14 cellular contexts compared by ENCODE assay signal in genomic region chr12:53236443-53237111, GRCh38. TPM values are rescaled to one million over a fixed set of nuclear protein-coding genes. Genes with fewer than 3 reads are reported as not detected.
DNase-seq lines count a peak whose midpoint lies in the region; ATAC-seq and TF ChIP-seq lines count a peak whose summit lies in the region.
"Had no signal": no experiment of that assay in that cellular context is flagged by ENCODE, and none has a peak within 500 bp of the region (broad histone marks: within the 10 kb centered on the region; RNA-seq: fewer than 3 reads in every experiment).

No MANE protein-coding gene starts in this region.

- H3K4me3 ChIP-seq in breast epithelium = no peak overlapping the region

- peak overlapping the region; percentile 94 to 98 for H3K27ac ChIP-seq in breast epithelium
- H3K27ac ChIP-seq: brain microvascular endothelial cell had no signal

- no peaks in the 10 kb centered on the region for H3K27me3 ChIP-seq in breast epithelium
- H3K27me3 ChIP-seq: brain microvascular endothelial cell had no signal

- no peaks in the 10 kb centered on the region for H3K36me3 Mint-ChIP-seq in MCF 10A (ENCODE audit: insufficient read depth, unreplicated experiment)
- H3K36me3 Mint-ChIP-seq in activated CD4-positive, alpha-beta memory T cell treated with anti-CD3 and anti-CD28 coated beads, Interleukin-2, amount 10 ng/mL, durations not matched to agents 7 days and 5 days (ENCODE audit: low read depth) = no peaks in the 10 kb centered on the region
- H3K36me3 Mint-ChIP-seq in central memory CD8-positive, alpha-beta T cell (ENCODE audit: insufficient read depth) = peaks cover 10% of the 10 kb centered on the region

- H3K27me3 Mint-ChIP-seq in MCF 10A (ENCODE audit: insufficient read depth, unreplicated experiment) = no peaks in the 10 kb centered on the region
- H3K27me3 Mint-ChIP-seq in activated CD4-positive, alpha-beta memory T cell treated with anti-CD3 and anti-CD28 coated beads, Interleukin-2, amount 10 ng/mL, durations not matched to agents 7 days and 5 days = peaks cover 7% of the 10 kb centered on the region
- H3K27me3 Mint-ChIP-seq in central memory CD8-positive, alpha-beta T cell = peaks cover under 1% of the 10 kb centered on the region

- TF ChIP-seq POLR2A in breast epithelium (IDR thresholded peaks at IDR 0.05) = no peak

- no peaks in the 10 kb centered on the region for H3K9me3 ChIP-seq in breast epithelium

- H3K4me3 Mint-ChIP-seq in MCF 10A (ENCODE audit: unreplicated experiment) = no peak overlapping the region
- peak overlapping the region; percentile 2 for H3K4me3 Mint-ChIP-seq in activated CD4-positive, alpha-beta memory T cell treated with anti-CD3 and anti-CD28 coated beads, Interleukin-2, amount 10 ng/mL, durations not matched to agents 7 days and 5 days
- H3K4me3 Mint-ChIP-seq in central memory CD8-positive, alpha-beta T cell = peak overlapping the region; percentile 50

- peaks cover 36% of the 10 kb centered on the region for H3K4me1 Mint-ChIP-seq in MCF 10A (ENCODE audit: insufficient read depth, unreplicated experiment)
- H3K4me1 Mint-ChIP-seq in activated CD4-positive, alpha-beta memory T cell treated with anti-CD3 and anti-CD28 coated beads, Interleukin-2, amount 10 ng/mL, durations not matched to agents 7 days and 5 days = peaks cover 50% of the 10 kb centered on the region
- H3K4me1 Mint-ChIP-seq in central memory CD8-positive, alpha-beta T cell = peaks cover 44% of the 10 kb centered on the region

- CTCF ChIA-PET in MCF 10A (lab: Yijun Ruan, JAX) = interaction anchor here (0.6 to 1.2 kb wide), 3 partner anchors 23 to 53 kb away, joined by 3 to 5 read pairs (median 3); no protein-coding TSS in a partner anchor
- CTCF ChIA-PET in activated CD4-positive, alpha-beta memory T cell treated with anti-CD3 and anti-CD28 coated beads, Interleukin-2, amount 10 ng/mL, durations not matched to agents 7 days and 5 days (lab: Charles Lee) = interaction anchor here (0.8 to 2.6 kb wide), 9 partner anchors 8 to 171 kb away, joined by 3 to 12 read pairs (median 4); partner anchors contain the start of gene ESPL1

- TF ChIP-seq CTCF in breast epithelium (IDR thresholded peaks at IDR 0.05) (no peak), MCF 10A (IDR thresholded peaks at IDR 0.05; ENCODE audit: unreplicated experiment) (no peak)

- H3K36me3 ChIP-seq in breast epithelium = no peaks in the 10 kb centered on the region
- H3K36me3 ChIP-seq: brain microvascular endothelial cell had no signal

- no peaks in the 10 kb centered on the region for H3K9me3 Mint-ChIP-seq in MCF 10A (ENCODE audit: unreplicated experiment)
- H3K9me3 Mint-ChIP-seq in activated CD4-positive, alpha-beta memory T cell treated with anti-CD3 and anti-CD28 coated beads, Interleukin-2, amount 10 ng/mL, durations not matched to agents 7 days and 5 days = no peaks in the 10 kb centered on the region
- no peaks in the 10 kb centered on the region for H3K9me3 Mint-ChIP-seq in central memory CD8-positive, alpha-beta T cell

- no peak overlapping the region for H3K27ac Mint-ChIP-seq in MCF 10A (ENCODE audit: low read depth, unreplicated experiment)
- peak overlapping the region; percentile 75 for H3K27ac Mint-ChIP-seq in activated CD4-positive, alpha-beta memory T cell treated with anti-CD3 and anti-CD28 coated beads, Interleukin-2, amount 10 ng/mL, durations not matched to agents 7 days and 5 days
- peak overlapping the region; percentile 33 for H3K27ac Mint-ChIP-seq in central memory CD8-positive, alpha-beta T cell (ENCODE audit: low read depth)

- DNase-seq in breast epithelium (ENCODE audit: low spot score in 2 of 2) (no peak), MCF 10A (ENCODE audit: unreplicated experiment) (no peak), hypothalamus (lab: John Stamatoyannopoulos, UW) (no peak)
- DNase-seq in activated CD4-positive, alpha-beta memory T cell treated with anti-CD3 and anti-CD28 coated beads, Interleukin-2, amount 10 ng/mL, durations not matched to agents 7 days and 5 days = peak; percentile 65
- peak in 1 of 2 donors; percentile 46 for DNase-seq in central memory CD8-positive, alpha-beta T cell (ENCODE audit: low spot score in 2 of 2)
- DNase-seq in stimulated activated naive CD8-positive, alpha-beta T cell treated with anti-CD3 and anti-CD28 coated beads, Interleukin-15, Interleukin-2, amounts not matched to agents 100 U/mL and 50 U/mL, for 24 hours = peak; percentile 71
- DNase-seq: ACHN, brain microvascular endothelial cell, mesenchymal stem cell, NCI-H1105 treated with DMSO at 0.1 percent for 48 hours, NCI-H510A, trophoblast cell had no signal

- ATAC-seq in central memory CD8-positive, alpha-beta T cell (replicated peaks; ENCODE audit: extremely low read depth, poor library complexity, severe bottlenecking) = peak; percentile 69
- peak; percentile 44 for ATAC-seq in stimulated activated naive CD8-positive, alpha-beta T cell treated with anti-CD3 and anti-CD28 coated beads, Interleukin-15, Interleukin-2, amounts not matched to agents 100 U/mL and 50 U/mL, for 24 hours
- no peak for ATAC-seq in GM18907 (IDR thresholded peaks at IDR 0.05; ENCODE audit: unreplicated experiment)
- no peak for ATAC-seq in HG02623 (IDR thresholded peaks at IDR 0.05; ENCODE audit: unreplicated experiment)

- POLR2A ChIA-PET in MCF 10A (lab: Yijun Ruan, JAX) = interaction anchor here (0.5 to 1.3 kb wide), 5 partner anchors 8 to 57 kb away, joined by 3 to 6 read pairs (median 3); a partner anchor contains a TSS
- POLR2A ChIA-PET in activated CD4-positive, alpha-beta memory T cell treated with anti-CD3 and anti-CD28 coated beads, Interleukin-2, amount 10 ng/mL, durations not matched to agents 7 days and 5 days (lab: Charles Lee) = interaction anchor here (1.0 to 9.0 kb wide), 10 partner anchors 13 to 55 kb away, joined by 3 to 108 read pairs (median 6); partner anchors contain the start of genes CSAD, ESPL1, ITGB7 and ZNF740

- BruUV-seq in MCF 10A (replicated peaks; lab: Mats Ljungman, UMichigan) = no TSS peak

- H3K4me1 ChIP-seq in breast epithelium = peaks cover 12 to 26% of the 10 kb centered on the region in 2 donors

- intact Hi-C loops in breast epithelium (cut with DNase I; ENCODE audit: low total_unique reads) = no loop called here
- intact Hi-C loops in MCF 10A (cut with micrococcal nuclease) = no loop called here

RNA-seq across cellular contexts. Expression of gene RARG, which starts 4.6 kb away (rescaled TPM):
- total RNA-seq in breast epithelium (10 to 100 TPM; 12.2 to 39.8 (median 23.3) TPM), MCF 10A (2022) (30.9 and 43.7 TPM in 2 replicates)
- total RNA-seq in activated CD4-positive, alpha-beta memory T cell treated with anti-CD3 and anti-CD28 coated beads, Interleukin-2, amount 10 ng/mL, durations not matched to agents 7 days and 5 days = 10 to 100 TPM; 46.1 to 47.4 TPM

RNA-seq across cellular contexts. Expression of gene ITGB7, which starts 29.5 kb away (rescaled TPM):
- 1 to 10 TPM; 1.1 to 2.9 (median 2.9) TPM for total RNA-seq in breast epithelium
- total RNA-seq in MCF 10A (2022) = 1.0 and 1.1 TPM in 2 replicates
- 100 to 1,000 TPM; 780 to 786 TPM for total RNA-seq in activated CD4-positive, alpha-beta memory T cell treated with anti-CD3 and anti-CD28 coated beads, Interleukin-2, amount 10 ng/mL, durations not matched to agents 7 days and 5 days

RNA-seq across cellular contexts. Expression of gene ESPL1, which starts 31.5 kb away (rescaled TPM):
- total RNA-seq in breast epithelium (1 to 10 TPM in 2 of 3 donors, under 1 TPM in 1; 0.33 to 1.3 (median 1.2) TPM), MCF 10A (2022) (9.8 and 12.1 TPM in 2 replicates)
- 10 to 100 TPM; 88.4 to 90.2 TPM for total RNA-seq in activated CD4-positive, alpha-beta memory T cell treated with anti-CD3 and anti-CD28 coated beads, Interleukin-2, amount 10 ng/mL, durations not matched to agents 7 days and 5 days

RNA-seq across cellular contexts. Expression of gene CSAD, which starts 55.9 kb away (rescaled TPM):
- total RNA-seq in breast epithelium (10 to 100 TPM; 60.2 to 74.1 (median 68.8) TPM), MCF 10A (2022) (22.7 and 30.8 TPM in 2 replicates)
- 10 to 100 TPM; 28.6 to 31.0 TPM for total RNA-seq in activated CD4-positive, alpha-beta memory T cell treated with anti-CD3 and anti-CD28 coated beads, Interleukin-2, amount 10 ng/mL, durations not matched to agents 7 days and 5 days

RNA-seq across cellular contexts. Expression of gene ZNF740, which starts 56.1 kb away (rescaled TPM):
- total RNA-seq in breast epithelium (10 to 100 TPM; 17.9 to 22.0 (median 19.3) TPM), MCF 10A (2022) (34.9 and 36.2 TPM in 2 replicates)
- 10 to 100 TPM; 33.7 to 45.5 TPM for total RNA-seq in activated CD4-positive, alpha-beta memory T cell treated with anti-CD3 and anti-CD28 coated beads, Interleukin-2, amount 10 ng/mL, durations not matched to agents 7 days and 5 days

Comparison
In these comparisons a context has a peak if more than half of its experiments do, and no peak if none do; other contexts are left out.
1. DNase-seq: peak in activated CD4-positive, alpha-beta memory T cell treated with anti-CD3 and anti-CD28 coated beads, Interleukin-2, amount 10 ng/mL, durations not matched to agents 7 days and 5 days (single experiment) and stimulated activated naive CD8-positive, alpha-beta T cell treated with anti-CD3 and anti-CD28 coated beads, Interleukin-15, Interleukin-2, amounts not matched to agents 100 U/mL and 50 U/mL, for 24 hours (single experiment); none in breast epithelium (0 of 2), MCF 10A (single experiment) and hypothalamus (0 of 51).
2. ATAC-seq: peak in central memory CD8-positive, alpha-beta T cell (single experiment) and stimulated activated naive CD8-positive, alpha-beta T cell treated with anti-CD3 and anti-CD28 coated beads, Interleukin-15, Interleukin-2, amounts not matched to agents 100 U/mL and 50 U/mL, for 24 hours (single experiment); none in GM18907 (single experiment) and HG02623 (single experiment).
3. RNA of gene ITGB7, which starts 29.5 kb away (total RNA-seq): 780 to 786 TPM in activated CD4-positive, alpha-beta memory T cell treated with anti-CD3 and anti-CD28 coated beads, Interleukin-2, amount 10 ng/mL, durations not matched to agents 7 days and 5 days; 1.1 to 2.9 TPM in breast epithelium and 1.0 to 1.1 TPM in MCF 10A; every median in the first group is over 100 times any median in the second.